In genomic region chr11:46505741-46506485, GRCh38 we compare ENCODE assay signal across 1 cellular context.
A peak's percentile ranks its signal among the peaks of the same experiment; 100 is the strongest.
TF ChIP-seq lines count a peak whose summit lies in the region.

No MANE protein-coding gene starts in this region.

TF ChIP-seq in K562, 482 proteins besides CTCF, POLR2A, EP300 and RAD21 (continued from another document):
- TF ChIP-seq MGA (IDR thresholded peaks at IDR 0.05) (peak; percentile 49), ZBTB17 (CRISPR knock-in tag; IDR thresholded peaks at IDR 0.05) (no peak), PHF21A (IDR thresholded peaks at IDR 0.05; ENCODE audit: borderline replicate concordance, low read depth) (no peak), ZNF140 (CRISPR knock-in tag; IDR thresholded peaks at IDR 0.05) (no peak), ZNF146 (CRISPR knock-in tag; IDR thresholded peaks at IDR 0.05; ENCODE audit: unreplicated experiment) (no peak), ZNF174 (CRISPR knock-in tag; IDR thresholded peaks at IDR 0.05) (no peak), TCFL5 (CRISPR knock-in tag; conservative IDR thresholded peaks at IDR 0.05) (no peak), CGGBP1 (CRISPR knock-in tag; IDR thresholded peaks at IDR 0.05) (no peak), ERF (CRISPR knock-in tag; IDR thresholded peaks at IDR 0.05) (no peak)
TF ChIP-seq in K562: peak in this region for 6.
